Comparison of ENCODE assay signal across 1 cellular context in the genomic region with DNA sequence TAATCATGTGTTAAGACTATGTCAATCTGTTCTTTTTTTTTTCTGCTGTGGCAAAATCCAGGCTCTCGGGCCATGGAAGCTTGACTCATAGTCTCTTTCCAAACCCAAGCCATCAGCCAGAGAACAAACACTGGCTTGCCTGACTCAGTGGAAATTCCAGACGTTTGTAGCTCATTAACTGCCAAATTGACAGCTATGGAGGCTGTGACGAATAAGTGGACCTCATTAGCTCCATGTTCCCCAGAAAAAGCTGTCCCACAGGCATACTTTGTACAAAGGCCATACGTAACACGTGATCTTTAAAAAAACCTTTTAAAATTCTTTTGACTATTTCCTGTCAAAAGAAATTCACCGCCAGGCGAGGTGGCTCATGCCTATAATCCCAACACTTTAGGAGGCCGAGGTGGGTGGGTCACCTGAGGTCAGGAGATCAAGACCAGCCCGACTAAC.
TF ChIP-seq lines count a peak whose summit lies in the region.

No MANE protein-coding gene starts in this region.

TF ChIP-seq in IMR-90, 13 proteins besides CTCF, POLR2A, EP300 and RAD21:
- TF ChIP-seq BHLHE40 (IDR thresholded peaks at IDR 0.05; ENCODE audit: low read depth, low read length) (no peak), FOS (IDR thresholded peaks at IDR 0.05; ENCODE audit: low read depth, low read length) (peak; percentile 56), CEBPB (IDR thresholded peaks at IDR 0.05; ENCODE audit: low read depth, low read length) (peak; percentile 44), MAZ (IDR thresholded peaks at IDR 0.05; ENCODE audit: borderline replicate concordance, low read depth, low read length) (no peak), MAFK (IDR thresholded peaks at IDR 0.05; ENCODE audit: low read depth, low read length) (peak; percentile 7; the same call in 1 of the 2 replicates)
